In genomic region chr17:78379134-78379497, GRCh38 we compare ENCODE assay signal across 8 cellular contexts. TPM values are rescaled to one million over a fixed set of nuclear protein-coding genes. Genes with fewer than 3 reads are reported as not detected.
DNase-seq lines count a peak whose midpoint lies in the region; TF ChIP-seq lines count a peak whose summit lies in the region.

No MANE protein-coding gene starts in this region.

- H3K4me1 Mint-ChIP-seq in activated naive CD4-positive, alpha-beta T cell treated with anti-CD3 and anti-CD28 coated beads for 36 hours (ENCODE audit: low read depth): peaks cover 70% of the 10 kb centered on the region
- H3K4me1 Mint-ChIP-seq in activated naive CD8-positive, alpha-beta T cell (ENCODE audit: low read depth): peaks cover 50% of the 10 kb centered on the region

- H3K4me3 ChIP-seq in iPS-18a (ENCODE audit: low read length) (peak overlapping the region; percentile 91), stomach (peak overlapping the region; percentile 84 to 98 (median 93))

- H3K36me3 Mint-ChIP-seq in activated naive CD4-positive, alpha-beta T cell treated with anti-CD3 and anti-CD28 coated beads for 36 hours (ENCODE audit: low read depth): peaks cover 32% of the 10 kb centered on the region
- peaks cover 10% of the 10 kb centered on the region for H3K36me3 Mint-ChIP-seq in activated naive CD8-positive, alpha-beta T cell

- H3K27me3 ChIP-seq in iPS-18a (ENCODE audit: control insufficient read depth, insufficient read depth, low read length): no peaks in the 10 kb centered on the region
- no peaks in the 10 kb centered on the region for H3K27me3 ChIP-seq in stomach

- 0 to 4% (median 3%) methylated on average over 7 of the region's 7 CpGs for WGBS in stomach, 5 donors

- peak overlapping the region; percentile 86 for H3K9ac ChIP-seq in iPS-18a (ENCODE audit: low read length)

- DNase-seq in activated naive CD4-positive, alpha-beta T cell treated with anti-CD3 and anti-CD28 coated beads for 36 hours: no peak
- no peak for DNase-seq in activated naive CD4-positive, alpha-beta T cell treated with anti-CD3 and anti-CD28 coated beads, Interleukin-2, amount 50 U/mL, for 16 hours
- DNase-seq in stomach (no peak), NCI-H345 treated with DMSO at 0.1 percent for 48 hours (lab: John Stamatoyannopoulos, UW; ENCODE audit: unreplicated experiment) (no peak), NCI-H345 (lab: John Stamatoyannopoulos, UW) (no peak), GM20000 (ENCODE audit: low spot score) (no peak)

- no peaks in the 10 kb centered on the region for H3K9me3 ChIP-seq in iPS-18a (ENCODE audit: control insufficient read depth, low read depth, low read length)
- no peaks in the 10 kb centered on the region for H3K9me3 ChIP-seq in stomach

- no peaks in the 10 kb centered on the region for H3K27me3 Mint-ChIP-seq in activated naive CD4-positive, alpha-beta T cell treated with anti-CD3 and anti-CD28 coated beads for 36 hours (ENCODE audit: low read depth)
- no peaks in the 10 kb centered on the region for H3K27me3 Mint-ChIP-seq in activated naive CD8-positive, alpha-beta T cell

- H3K4me1 ChIP-seq in iPS-18a (ENCODE audit: control insufficient read depth, low read depth, low read length) (peaks cover 42% of the 10 kb centered on the region), stomach (peaks cover 34 to 75% (median 54%) of the 10 kb centered on the region in 4 donors)

- no peak for TF ChIP-seq EP300 in stomach (IDR thresholded peaks at IDR 0.05)

- CTCF ChIA-PET in activated naive CD4-positive, alpha-beta T cell treated with anti-CD3 and anti-CD28 coated beads for 36 hours (lab: Charles Lee): interaction anchor here (1.4 to 2.9 kb wide), 2 partner anchors 18 to 43 kb away, joined by 3 to 12 read pairs; no protein-coding TSS in a partner anchor

- intact Hi-C loops in activated naive CD4-positive, alpha-beta T cell treated with anti-CD3 and anti-CD28 coated beads for 36 hours (cut with micrococcal nuclease): no loop called here
- intact Hi-C loops in stomach (cut with DNase I; ENCODE audit: low total_unique reads): loop anchor here (10.0 kb wide), 1 partner anchor 46 kb away; no protein-coding TSS in a partner anchor

- no peak overlapping the region for H3K27ac ChIP-seq in iPS-18a (ENCODE audit: low read length)
- peak overlapping the region; percentile 90 to 95 (median 93) for H3K27ac ChIP-seq in stomach

- TF ChIP-seq POLR2A in stomach (IDR thresholded peaks at IDR 0.05): no peak

- TF ChIP-seq CTCF in stomach (IDR thresholded peaks at IDR 0.05) (no peak), GM20000 (IDR thresholded peaks at IDR 0.05; ENCODE audit: extremely low read depth, missing control alignments) (no peak)

- H3K27ac Mint-ChIP-seq in activated naive CD4-positive, alpha-beta T cell treated with anti-CD3 and anti-CD28 coated beads for 36 hours: peak overlapping the region; percentile 99
- peak overlapping the region; percentile 96 for H3K27ac Mint-ChIP-seq in activated naive CD8-positive, alpha-beta T cell

- peaks cover 5% of the 10 kb centered on the region for H3K36me3 ChIP-seq in iPS-18a (ENCODE audit: control insufficient read depth, low read depth, low read length)
- peaks cover 0 to 3% (median 0%) of the 10 kb centered on the region in 4 donors for H3K36me3 ChIP-seq in stomach

- H3K9me3 Mint-ChIP-seq in activated naive CD4-positive, alpha-beta T cell treated with anti-CD3 and anti-CD28 coated beads for 36 hours: no peaks in the 10 kb centered on the region
- no peaks in the 10 kb centered on the region for H3K9me3 Mint-ChIP-seq in activated naive CD8-positive, alpha-beta T cell (ENCODE audit: low read depth)

- H3K4me3 Mint-ChIP-seq in activated naive CD4-positive, alpha-beta T cell treated with anti-CD3 and anti-CD28 coated beads for 36 hours: peak overlapping the region; percentile 93
- peak overlapping the region; percentile 97 for H3K4me3 Mint-ChIP-seq in activated naive CD8-positive, alpha-beta T cell

RNA-seq across cellular contexts. Expression of gene PGS1, which starts 0.7 kb away (rescaled TPM):
- 10 to 100 TPM; 69.0 to 73.1 TPM for total RNA-seq in activated naive CD4-positive, alpha-beta T cell treated with anti-CD3 and anti-CD28 coated beads for 36 hours
- 100 to 1,000 TPM in 2 of 5 donors, 10 to 100 TPM in 3; 27.8 to 209 (median 41.7) TPM for total RNA-seq in stomach
- polyA plus RNA-seq in stomach: 10 to 100 TPM; 11.9 to 19.1 (median 14.9) TPM

RNA-seq across cellular contexts. Expression of gene SOCS3, which starts 19.2 kb away (rescaled TPM):
- total RNA-seq in activated naive CD4-positive, alpha-beta T cell treated with anti-CD3 and anti-CD28 coated beads for 36 hours: 100 to 1,000 TPM; 281 to 290 TPM
- total RNA-seq in stomach: 10 to 100 TPM; 48.4 to 62.9 (median 52.2) TPM
- 10 to 100 TPM; 18.7 to 46.9 (median 39.7) TPM for polyA plus RNA-seq in stomach

Comparison
In these comparisons a context has a peak if more than half of its experiments do, and no peak if none do; other contexts are left out.
1. RNA of gene SOCS3, which starts 19.2 kb away (total RNA-seq): 281 to 290 TPM in activated naive CD4-positive, alpha-beta T cell treated with anti-CD3 and anti-CD28 coated beads for 36 hours; 48.4 to 62.9 TPM in stomach; every median in the first group is over 4 times any median in the second.